ENCODE assay signal across 28 cellular contexts in the genomic region with DNA sequence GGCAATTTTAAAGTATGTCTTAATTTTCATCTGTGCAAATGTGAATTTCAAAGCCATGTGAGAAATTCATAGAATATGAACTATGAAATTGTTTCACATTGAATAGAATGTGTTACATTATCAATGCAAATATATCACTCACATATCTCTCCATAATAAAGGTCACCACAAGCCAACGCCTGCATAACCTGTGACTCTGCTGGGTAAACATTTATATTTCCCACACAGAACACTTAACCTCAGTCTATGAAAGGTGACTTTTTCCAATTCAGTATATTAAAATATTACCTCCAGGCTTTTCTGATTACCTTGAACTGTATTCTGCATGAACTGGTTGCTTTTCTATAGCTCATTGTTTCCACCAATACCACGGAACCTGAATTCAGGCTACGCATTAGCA.
"Had no signal": no experiment of that assay in that cellular context is flagged by ENCODE, and none has a peak within 500 bp of the region (broad histone marks: within the 10 kb centered on the region; RNA-seq: fewer than 3 reads in every experiment).

No MANE protein-coding gene starts in this region.

- ATAC-seq: effector memory CD8-positive, alpha-beta T cell; esophagus mucosa; foreskin keratinocyte; gastrocnemius medialis; gastroesophageal sphincter; heart left ventricle; heart right ventricle had no signal

- FAIRE-seq: colon, endometrium, endothelial cell of umbilical vein, frontal cortex had no signal

- H3K4me3 ChIP-seq: colonic mucosa, coronary artery, dorsolateral prefrontal cortex, esophagus muscularis mucosa, esophagus squamous epithelium, gastrocnemius medialis, gastroesophageal sphincter, heart left ventricle, heart right ventricle had no signal

- H3K36me3 ChIP-seq: colonic mucosa, esophagus muscularis mucosa, esophagus squamous epithelium, gastrocnemius medialis, gastroesophageal sphincter, heart left ventricle, heart right ventricle had no signal

- H3K27ac ChIP-seq: colonic mucosa, coronary artery, dorsolateral prefrontal cortex, epithelial cell of prostate, esophagus muscularis mucosa, esophagus squamous epithelium, foreskin keratinocyte, gastrocnemius medialis, gastroesophageal sphincter, heart left ventricle, heart right ventricle had no signal

- DNase-seq: colonic mucosa; cortex of kidney; dermis blood vessel endothelial cell; dorsolateral prefrontal cortex; effector CD4-positive, alpha-beta T cell; effector CD8-positive, alpha-beta T cell; effector memory CD4-positive, alpha-beta T cell; effector memory CD8-positive, alpha-beta T cell; endodermal cell; erythroblast; esophagus squamous epithelium; foreskin fibroblast; foreskin keratinocyte; foreskin melanocyte; gastrocnemius medialis; glutamatergic neuron; head of caudate nucleus; heart left ventricle; heart right ventricle had no signal

- H3K27me3 ChIP-seq: colonic mucosa, dorsolateral prefrontal cortex, esophagus muscularis mucosa, esophagus squamous epithelium, gastrocnemius medialis, gastroesophageal sphincter, heart left ventricle, heart right ventricle had no signal

- H3K9me3 ChIP-seq: colonic mucosa, esophagus muscularis mucosa, esophagus squamous epithelium, gastrocnemius medialis had no signal

- H3K4me1 ChIP-seq: colonic mucosa, esophagus muscularis mucosa, esophagus squamous epithelium, foreskin keratinocyte, gastrocnemius medialis, gastroesophageal sphincter, heart left ventricle, heart right ventricle had no signal
